Comparison of ENCODE assay signal across 20 cellular contexts in genomic region chr10:86944031-86944419, GRCh38. TPM values are rescaled to one million over a fixed set of nuclear protein-coding genes. Genes with fewer than 3 reads are reported as not detected.
"Had no signal": no experiment of that assay in that cellular context is flagged by ENCODE, and none has a peak within 500 bp of the region (broad histone marks: within the 10 kb centered on the region; RNA-seq: fewer than 3 reads in every experiment).

No MANE protein-coding gene starts in this region.

- H3K36me3 ChIP-seq: cardiac muscle cell, uterus had no signal

- H3K27ac ChIP-seq: cardiac muscle cell, dorsolateral prefrontal cortex, foreskin keratinocyte, lower lobe of right lung, uterus, VCaP had no signal

- H3K9me3 ChIP-seq: lower lobe of right lung, tibial artery, uterus had no signal

- H3K27ac Mint-ChIP-seq: activated CD4-positive, alpha-beta memory T cell treated with anti-CD3 and anti-CD28 coated beads, Interleukin-2, amount 10 ng/mL, durations not matched to agents 7 days and 5 days; activated naive CD8-positive, alpha-beta T cell; T-helper 17 cell had no signal

- H3K4me3 Mint-ChIP-seq: activated CD4-positive, alpha-beta memory T cell treated with anti-CD3 and anti-CD28 coated beads, Interleukin-2, amount 10 ng/mL, durations not matched to agents 7 days and 5 days; activated naive CD8-positive, alpha-beta T cell; naive thymus-derived CD8-positive, alpha-beta T cell; T-helper 17 cell had no signal

- H3K27me3 ChIP-seq: cardiac muscle cell, tibial artery, uterus had no signal

- ATAC-seq: left colon; lower lobe of right lung; naive thymus-derived CD8-positive, alpha-beta T cell; T-helper 17 cell had no signal

- DNase-seq: activated CD4-positive, alpha-beta T cell treated with anti-CD3 and anti-CD28 coated beads for 48 hours; amniotic stem cell; hypothalamus; left colon; lower lobe of right lung; naive thymus-derived CD8-positive, alpha-beta T cell; retina; stimulated activated CD4-positive, alpha-beta T cell treated with anti-CD3 and anti-CD28 coated beads, Interleukin-12 subunit alpha, Interleukin-12 subunit beta, amount 100 ng/mL, for 4 hours; stimulated activated CD4-positive, alpha-beta T cell treated with anti-CD3 and anti-CD28 coated beads, Interleukin-1b, Interleukin-23, amount 100 ng/mL, for 48 hours; stimulated activated naive CD4-positive, alpha-beta T cell treated with Interleukin-2 at 50 U/mL for 16 hours; substantia nigra; T-helper 17 cell had no signal

- H3K9me3 Mint-ChIP-seq: activated CD4-positive, alpha-beta memory T cell treated with anti-CD3 and anti-CD28 coated beads, Interleukin-2, amount 10 ng/mL, durations not matched to agents 7 days and 5 days had no signal

- H3K27me3 Mint-ChIP-seq: activated naive CD8-positive, alpha-beta T cell; naive thymus-derived CD8-positive, alpha-beta T cell had no signal

- H3K4me3 ChIP-seq: cardiac muscle cell, dorsolateral prefrontal cortex, lower lobe of right lung, tibial artery, uterus had no signal

RNA-seq across cellular contexts. Expression of gene MMRN2, which starts 13.4 kb away (rescaled TPM):
- total RNA-seq: activated CD4-positive, alpha-beta memory T cell treated with anti-CD3 and anti-CD28 coated beads, Interleukin-2, amount 10 ng/mL, durations not matched to agents 7 days and 5 days had no signal

RNA-seq across cellular contexts. Expression of gene SNCG, which starts 14.4 kb away (rescaled TPM):
- total RNA-seq: activated CD4-positive, alpha-beta memory T cell treated with anti-CD3 and anti-CD28 coated beads, Interleukin-2, amount 10 ng/mL, durations not matched to agents 7 days and 5 days; T-helper 17 cell had no signal
- polyA plus RNA-seq: naive thymus-derived CD8-positive, alpha-beta T cell had no signal

RNA-seq across cellular contexts. Expression of gene ADIRF, which starts 24.3 kb away (rescaled TPM):
- total RNA-seq: activated CD4-positive, alpha-beta memory T cell treated with anti-CD3 and anti-CD28 coated beads, Interleukin-2, amount 10 ng/mL, durations not matched to agents 7 days and 5 days; cardiac muscle cell; naive thymus-derived CD8-positive, alpha-beta T cell had no signal
- polyA plus RNA-seq: naive thymus-derived CD8-positive, alpha-beta T cell had no signal
